Comparison of ENCODE assay signal across 8 cellular contexts in the genomic region with DNA sequence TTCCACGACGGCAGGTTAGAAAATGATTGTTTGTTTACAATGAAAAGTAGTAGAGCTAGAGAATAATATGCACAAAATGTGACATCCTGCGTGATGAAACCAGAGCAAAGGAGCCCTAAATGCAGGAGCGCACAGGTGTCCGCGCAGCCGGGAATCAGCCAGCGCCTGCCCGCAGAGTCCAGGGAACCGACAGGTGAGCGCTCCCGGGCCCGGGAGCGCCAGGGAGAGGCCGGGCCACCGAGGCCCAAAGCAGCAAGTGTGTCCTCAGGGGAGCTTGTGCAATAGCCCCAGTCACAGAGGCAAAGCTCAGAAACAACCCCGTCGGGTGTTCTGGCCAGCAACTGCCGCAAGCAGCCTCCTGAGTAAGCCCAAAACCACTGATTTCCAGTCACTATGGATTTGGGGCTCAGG. TPM values are rescaled to one million over a fixed set of nuclear protein-coding genes. Genes with fewer than 3 reads are reported as not detected.
DNase-seq lines count a peak whose midpoint lies in the region; ATAC-seq and TF ChIP-seq lines count a peak whose summit lies in the region.

No MANE protein-coding gene starts in this region.

- H3K4me2 ChIP-seq in DND-41 (ENCODE audit: insufficient read depth, low read length) = peak overlapping the region; percentile 89
- H3K4me2 ChIP-seq in osteoblast (ENCODE audit: insufficient read depth, low read length) = peak overlapping the region; percentile 97

- TF ChIP-seq CTCF in DND-41 (IDR thresholded peaks at IDR 0.05; ENCODE audit: borderline replicate concordance, extremely low read depth, low read length, poor library complexity, severe bottlenecking) (no peak), osteoblast (IDR thresholded peaks at IDR 0.05; ENCODE audit: extremely low read depth, low read depth, low read length) (no peak)

- H3K9me3 ChIP-seq in DND-41 (ENCODE audit: insufficient read depth, low read length, severe bottlenecking) (no peaks in the 10 kb centered on the region), endocrine pancreas (ENCODE audit: control insufficient read depth, low read length) (no peaks in the 10 kb centered on the region), osteoblast (ENCODE audit: low read depth, low read length) (no peaks in the 10 kb centered on the region)

- H3K4me3 ChIP-seq in DND-41 (ENCODE audit: low read depth in 1 of 2, low read length in 2 of 2) = peak overlapping the region; percentile 87 to 93
- H3K4me3 ChIP-seq in endocrine pancreas (ENCODE audit: control insufficient read depth, insufficient read depth, low read length) = peak overlapping the region; percentile 23
- H3K4me3 ChIP-seq in osteoblast (ENCODE audit: insufficient read depth, low read length) = peak overlapping the region; percentile 92

- no peak for ATAC-seq in DND-41 (ENCODE audit: insufficient read depth, low read depth)
- no peak for ATAC-seq in HG03460 (IDR thresholded peaks at IDR 0.05; ENCODE audit: unreplicated experiment)

- H3K36me3 ChIP-seq in DND-41 (ENCODE audit: insufficient read depth, low read length) (peaks cover 23% of the 10 kb centered on the region), endocrine pancreas (ENCODE audit: control insufficient read depth, insufficient read depth, low read length) (no peaks in the 10 kb centered on the region), osteoblast (ENCODE audit: insufficient read depth, low read length) (peaks cover 34% of the 10 kb centered on the region)

- H4K20me1 ChIP-seq in DND-41 (ENCODE audit: insufficient read depth, low read length) (no peaks in the 10 kb centered on the region), osteoblast (ENCODE audit: insufficient read depth, low read length) (no peaks in the 10 kb centered on the region)

- DNase-seq in DND-41 (no peak), NCI-H2227 (lab: John Stamatoyannopoulos, UW; ENCODE audit: unreplicated experiment) (peak; percentile 57), osteoblast (ENCODE audit: insufficient read length, low spot score, missing footprints) (peak; percentile 84), superior temporal gyrus (ENCODE audit: extremely low spot score) (no peak), GM03348 (ENCODE audit: low spot score) (no peak), NCI-H2081 treated with DMSO at 0.1 percent for 48 hours (lab: John Stamatoyannopoulos, UW) (no peak)

- peaks cover 9% of the 10 kb centered on the region for H3K79me2 ChIP-seq in DND-41 (ENCODE audit: insufficient read depth, low read length)
- no peaks in the 10 kb centered on the region for H3K79me2 ChIP-seq in osteoblast (ENCODE audit: insufficient read depth, low read length)

- peak overlapping the region; percentile 88 for H3K9ac ChIP-seq in DND-41 (ENCODE audit: low read depth, low read length)
- H3K9ac ChIP-seq in endocrine pancreas (ENCODE audit: control insufficient read depth, insufficient read depth, low read length) = peak overlapping the region; percentile 87

- H2AFZ ChIP-seq in DND-41 (ENCODE audit: low read depth, low read length) (peak overlapping the region; percentile 93), osteoblast (ENCODE audit: low read length) (peak overlapping the region; percentile 74)

- H3K27ac ChIP-seq in DND-41 (ENCODE audit: low read length) = peak overlapping the region; percentile 82
- peak overlapping the region; percentile 63 for H3K27ac ChIP-seq in osteoblast (ENCODE audit: low read depth, low read length)

- H3K4me1 ChIP-seq in DND-41 (ENCODE audit: insufficient read depth, low read length) (peaks cover 28% of the 10 kb centered on the region), endocrine pancreas (ENCODE audit: control insufficient read depth, insufficient read depth, low read length) (no peaks in the 10 kb centered on the region), osteoblast (ENCODE audit: insufficient read depth, low read length) (peaks cover 16% of the 10 kb centered on the region)

- H3K27me3 ChIP-seq in DND-41 (ENCODE audit: insufficient read depth, low read length, poor library complexity) (no peaks in the 10 kb centered on the region), endocrine pancreas (ENCODE audit: control insufficient read depth, insufficient read depth, low read length) (no peaks in the 10 kb centered on the region), osteoblast (ENCODE audit: insufficient read depth, low read length) (no peaks in the 10 kb centered on the region)

RNA-seq across cellular contexts. Expression of a gene that starts 0.8 kb away (rescaled TPM):
- 11.8 and 13.4 TPM in 2 replicates for total RNA-seq in osteoblast

RNA-seq across cellular contexts. Expression of a gene that starts 10.4 kb away (rescaled TPM):
- 28.3 and 36.9 TPM in 2 replicates for total RNA-seq in osteoblast

RNA-seq across cellular contexts. Expression of a gene that starts 23.1 kb away (rescaled TPM):
- 29.8 and 31.1 TPM in 2 replicates for total RNA-seq in osteoblast

RNA-seq across cellular contexts. Expression of a gene that starts 23.9 kb away (rescaled TPM):
- 36.5 and 39.8 TPM in 2 replicates for total RNA-seq in osteoblast

RNA-seq across cellular contexts. Expression of a gene that starts 58.1 kb away (rescaled TPM):
- total RNA-seq in osteoblast = 41.5 and 42.0 TPM in 2 replicates

Comparison
In these comparisons a context has a peak if more than half of its experiments do, and no peak if none do; other contexts are left out.
1. DNase-seq: peak in NCI-H2227 (single experiment) and osteoblast (single experiment); none in DND-41 (single experiment), superior temporal gyrus (single experiment), GM03348 (single experiment) and NCI-H2081 treated with DMSO at 0.1 percent for 48 hours (single experiment).
2. H3K4me3 ChIP-seq: peak in every context shown above with its lines; median percentile 92 in osteoblast; 90 in DND-41; 23 in endocrine pancreas.